Comparison of ENCODE assay signal across 10 cellular contexts in genomic region chr2:216111122-216111521, GRCh38. TPM values are rescaled to one million over a fixed set of nuclear protein-coding genes. Genes with fewer than 3 reads are reported as not detected.
DNase-seq lines count a peak whose midpoint lies in the region; ATAC-seq and TF ChIP-seq lines count a peak whose summit lies in the region.
"Had no signal": no experiment of that assay in that cellular context is flagged by ENCODE, and none has a peak within 500 bp of the region (broad histone marks: within the 10 kb centered on the region; RNA-seq: fewer than 3 reads in every experiment).

No MANE protein-coding gene starts in this region.

- intact Hi-C loops in Calu3 (cut with micrococcal nuclease; ENCODE audit: unreplicated experiment), result no loop called here

- H3K9me3 Mint-ChIP-seq in Calu3 (ENCODE audit: low read depth, unreplicated experiment) (no peaks in the 10 kb centered on the region), nephron progenitor cell (no peaks in the 10 kb centered on the region)

- H3K36me3 Mint-ChIP-seq in Calu3 (ENCODE audit: insufficient read depth, unreplicated experiment) (peaks cover 74% of the 10 kb centered on the region), nephron progenitor cell (ENCODE audit: low read depth) (peaks cover 41% of the 10 kb centered on the region)

- H3K27me3 Mint-ChIP-seq in Calu3 (ENCODE audit: unreplicated experiment) (no peaks in the 10 kb centered on the region), nephron progenitor cell (ENCODE audit: low read depth, poor library complexity) (no peaks in the 10 kb centered on the region)

- no peaks in the 10 kb centered on the region for H3K27me3 ChIP-seq in adipocyte (replicated peaks; ENCODE audit: control insufficient read depth, insufficient read depth, low read length)

- H3K4me3 ChIP-seq in adipocyte (ENCODE audit: low read length), result no peak overlapping the region
- H3K4me3 ChIP-seq in foreskin fibroblast (ENCODE audit: low read depth in 1 of 2, low read length in 2 of 2), result no peak overlapping the region

- H3K36me3 ChIP-seq in KOPT-K1 (ENCODE audit: insufficient read depth, low read length) (peaks cover 52% of the 10 kb centered on the region), adipocyte (ENCODE audit: control insufficient read depth, insufficient read depth, low read length, severe bottlenecking) (peaks cover 40% of the 10 kb centered on the region)

- peaks cover 41% of the 10 kb centered on the region for H3K4me1 ChIP-seq in adipocyte (ENCODE audit: control insufficient read depth, insufficient read depth, low read length)

- H3K4me3 Mint-ChIP-seq in Calu3 (ENCODE audit: low read depth, unreplicated experiment), result peak overlapping the region; percentile 100
- H3K4me3 Mint-ChIP-seq in nephron progenitor cell, result peak overlapping the region; percentile 100

- H3K9me3 ChIP-seq in KOPT-K1 (ENCODE audit: insufficient read depth, low read length, poor library complexity, severe bottlenecking) (no peaks in the 10 kb centered on the region), adipocyte (ENCODE audit: control insufficient read depth, low read length) (no peaks in the 10 kb centered on the region)

- peak overlapping the region; percentile 3 for H3K27ac ChIP-seq in KOPT-K1 (ENCODE audit: low read depth, low read length, poor library complexity, severe bottlenecking)

- H3K27ac Mint-ChIP-seq in Calu3 (ENCODE audit: unreplicated experiment) (peak overlapping the region; percentile 26), nephron progenitor cell (peak overlapping the region; percentile 93)

- CTCF ChIA-PET in Calu3 (lab: Charles Lee), result no interaction called here

- TF ChIP-seq CTCF in Calu3 (IDR thresholded peaks at IDR 0.05; ENCODE audit: unreplicated experiment), result no peak
- no peak for TF ChIP-seq CTCF in nephron progenitor cell (IDR thresholded peaks at IDR 0.05)
- no peak for TF ChIP-seq CTCF in foreskin fibroblast (IDR thresholded peaks at IDR 0.05; ENCODE audit: low read depth, low read length)

- peaks cover 39% of the 10 kb centered on the region for H3K4me1 Mint-ChIP-seq in Calu3 (ENCODE audit: low read depth, unreplicated experiment)
- H3K4me1 Mint-ChIP-seq in nephron progenitor cell, result peaks cover 86% of the 10 kb centered on the region

- H3K9ac ChIP-seq in adipocyte (ENCODE audit: low read length), result peak overlapping the region; percentile 99

- BruUV-seq in Calu3 (replicated peaks; lab: Mats Ljungman, UMichigan), result no TSS peak

- DNase-seq in Calu3, result no peak
- DNase-seq in adipocyte (ENCODE audit: low read depth), result no peak
- DNase-seq in nephron progenitor cell, result no peak
- DNase-seq in foreskin fibroblast, result no peak
- no peak for DNase-seq in GM19238 (ENCODE audit: insufficient read length, low spot score)
- no peak for DNase-seq in left lobe of liver (ENCODE audit: low spot score)
- DNase-seq: NCI-H1930, SHP77 had no signal

- ATAC-seq in HG02623 (IDR thresholded peaks at IDR 0.05; ENCODE audit: unreplicated experiment) (no peak), left lobe of liver (no peak)

RNA-seq across cellular contexts. Expression of gene XRCC5, which starts 2.0 kb away (rescaled TPM):
- total RNA-seq in Calu3 (2022), result 266 and 313 TPM in 2 replicates
- total RNA-seq in left lobe of liver, result 101 TPM

RNA-seq across cellular contexts. Expression of gene TMEM169, which starts 29.4 kb away (rescaled TPM):
- 8.0 and 9.0 TPM in 2 replicates for total RNA-seq in Calu3 (2022)
- 1.5 TPM for total RNA-seq in left lobe of liver

RNA-seq across cellular contexts. Expression of gene PECR, which starts 29.5 kb away (rescaled TPM):
- total RNA-seq in Calu3 (2022) (40.7 and 45.3 TPM in 2 replicates), left lobe of liver (95.5 TPM)
